Comparison of ENCODE assay signal across 9 cellular contexts in the genomic region with DNA sequence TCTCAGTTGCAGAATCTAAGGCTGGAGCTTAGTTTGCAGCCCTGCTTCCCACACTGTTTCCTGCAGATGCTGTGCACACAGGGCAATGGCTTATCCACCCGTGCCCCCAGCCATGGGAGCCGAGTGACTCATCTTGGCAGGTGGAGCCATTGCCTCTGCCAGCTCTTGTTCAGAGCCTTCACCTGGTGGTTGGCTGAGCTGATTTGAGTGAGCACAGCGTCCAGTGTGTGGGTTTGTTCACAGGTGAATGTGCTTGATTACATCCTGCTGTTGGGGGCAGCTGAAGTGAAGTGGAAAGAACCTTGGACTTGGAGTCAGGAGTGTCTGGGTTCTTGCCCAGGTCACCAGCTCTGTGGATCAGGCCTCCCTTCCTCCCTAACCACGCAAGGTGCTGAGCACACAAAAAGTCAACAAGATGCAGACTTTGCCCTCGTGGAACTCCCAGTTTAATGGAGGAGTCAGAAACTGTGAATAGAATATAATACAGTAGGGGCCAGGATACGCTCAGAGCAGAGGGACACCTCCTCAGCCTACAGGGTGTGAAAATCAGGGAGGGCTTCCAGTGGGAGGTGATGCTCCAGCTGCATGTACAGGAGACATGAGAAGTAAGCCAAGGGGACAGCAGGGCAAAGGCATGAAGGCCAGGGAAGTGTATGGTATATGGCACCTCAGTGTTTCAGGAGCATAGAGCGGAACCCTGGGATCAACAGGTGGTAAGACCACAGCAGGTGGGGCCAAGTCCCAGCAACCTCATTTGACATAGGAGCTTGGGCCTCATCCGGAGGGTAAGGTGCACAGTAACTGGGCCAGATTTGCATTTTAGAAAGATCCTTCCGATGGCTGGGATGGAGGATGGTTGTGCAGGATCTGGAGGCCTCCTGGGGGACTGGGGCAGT. TPM values are rescaled to one million over a fixed set of nuclear protein-coding genes. Genes with fewer than 3 reads are reported as not detected.
A peak's percentile ranks its signal among the peaks of the same experiment; 100 is the strongest.
DNase-seq lines count a peak whose midpoint lies in the region; ATAC-seq and TF ChIP-seq lines count a peak whose summit lies in the region.
"Had no signal": no experiment of that assay in that cellular context is flagged by ENCODE, and none has a peak within 500 bp of the region (broad histone marks: within the 10 kb centered on the region; RNA-seq: fewer than 3 reads in every experiment).

No MANE protein-coding gene starts in this region.

- ATAC-seq in lower lobe of right lung (peak; percentile 59 to 79), GM19328 (IDR thresholded peaks at IDR 0.05; ENCODE audit: unreplicated experiment) (no peak)
- ATAC-seq in CD8-positive, alpha-beta T cell, result no peak

- CTCF ChIA-PET in CD8-positive, alpha-beta T cell (lab: Charles Lee), result interaction anchor here (1.0 kb wide), 1 partner anchor 38 kb away, joined by 3 read pairs; no protein-coding TSS in a partner anchor

- intact Hi-C loops in colonic mucosa (cut with DNase I) (no loop called here), lower lobe of right lung (cut with DNase I) (no loop called here), uterus (cut with DNase I; ENCODE audit: low total_unique reads) (no loop called here)
- intact Hi-C loops in CD8-positive, alpha-beta T cell (cut with DNase I, micrococcal nuclease), result no loop called here

- H3K4me3 ChIP-seq in colonic mucosa (no peak overlapping the region), lower lobe of right lung (no peak overlapping the region), uterus (no peak overlapping the region)
- H3K4me3 ChIP-seq in CD8-positive, alpha-beta T cell (ENCODE audit: low read depth, low read length), result no peak overlapping the region

- TF ChIP-seq POLR2A in uterus (IDR thresholded peaks at IDR 0.05), result no peak

- peaks cover 5% of the 10 kb centered on the region for H3K27me3 Mint-ChIP-seq in CD8-positive, alpha-beta T cell (ENCODE audit: low read depth)

- no peaks in the 10 kb centered on the region for H3K9me3 Mint-ChIP-seq in CD8-positive, alpha-beta T cell
- H3K9me3 Mint-ChIP-seq: activated T-helper 2 cell treated with anti-CD3 and anti-CD28 coated beads, Interferon-gamma antibody, Interleukin-2, Interleukin-4, amounts not matched to agents 10 μg/mL and 5 μg/mL and 100 μg/mL, durations not matched to agents 14 hours and 24 hours and 36 hours had no signal

- H3K4me1 ChIP-seq in colonic mucosa (peaks cover 18% of the 10 kb centered on the region), lower lobe of right lung (peaks cover 83% of the 10 kb centered on the region), uterus (peaks cover 25 to 28% of the 10 kb centered on the region in 2 donors)
- H3K4me1 ChIP-seq in CD8-positive, alpha-beta T cell (ENCODE audit: insufficient read depth, low read length), result no peaks in the 10 kb centered on the region

- H3K9me3 ChIP-seq in colonic mucosa (no peaks in the 10 kb centered on the region), lower lobe of right lung (no peaks in the 10 kb centered on the region), uterus (no peaks in the 10 kb centered on the region)
- no peaks in the 10 kb centered on the region for H3K9me3 ChIP-seq in CD8-positive, alpha-beta T cell (ENCODE audit: low read length)

- H3K4me3 Mint-ChIP-seq in CD8-positive, alpha-beta T cell, result no peak overlapping the region

- H3K36me3 ChIP-seq in colonic mucosa, result no peaks in the 10 kb centered on the region
- peaks cover 59% of the 10 kb centered on the region for H3K36me3 ChIP-seq in lower lobe of right lung
- no peaks in the 10 kb centered on the region for H3K36me3 ChIP-seq in uterus
- H3K36me3 ChIP-seq in CD8-positive, alpha-beta T cell (ENCODE audit: insufficient read depth, low read length), result no peaks in the 10 kb centered on the region

- DNase-seq in DMS79 treated with DMSO at 0.1 percent for 48 hours (lab: John Stamatoyannopoulos, UW) (peak; percentile 25), DMS79 (lab: John Stamatoyannopoulos, UW) (no peak), colonic mucosa (peak; percentile 82), lower lobe of right lung (peak; percentile 62), uterus (peak; percentile 64 to 68), NCI-H748 treated with DMSO at 0.1 percent for 48 hours (lab: John Stamatoyannopoulos, UW) (no peak)
- DNase-seq in CD8-positive, alpha-beta T cell, result no peak

- TF ChIP-seq CTCF in colonic mucosa (IDR thresholded peaks at IDR 0.05) (no peak), lower lobe of right lung (IDR thresholded peaks at IDR 0.05) (no peak), uterus (IDR thresholded peaks at IDR 0.05) (no peak)
- no peak for TF ChIP-seq CTCF in CD8-positive, alpha-beta T cell (IDR thresholded peaks at IDR 0.05)

- H3K27ac ChIP-seq in colonic mucosa (peak overlapping the region; percentile 83), lower lobe of right lung (peak overlapping the region; percentile 31), uterus (peak overlapping the region; percentile 39 to 86)
- no peak overlapping the region for H3K27ac ChIP-seq in CD8-positive, alpha-beta T cell (ENCODE audit: low read depth, low read length)

- H3K27me3 ChIP-seq in colonic mucosa, result no peaks in the 10 kb centered on the region
- no peaks in the 10 kb centered on the region for H3K27me3 ChIP-seq in lower lobe of right lung (ENCODE audit: low read depth)
- H3K27me3 ChIP-seq in uterus, result no peaks in the 10 kb centered on the region
- no peaks in the 10 kb centered on the region for H3K27me3 ChIP-seq in CD8-positive, alpha-beta T cell (ENCODE audit: insufficient read depth, low read length)

- POLR2A ChIA-PET in CD8-positive, alpha-beta T cell (lab: Charles Lee), result no interaction called here

- no peaks in the 10 kb centered on the region for H3K4me1 Mint-ChIP-seq in CD8-positive, alpha-beta T cell (ENCODE audit: low read depth)

- H3K36me3 Mint-ChIP-seq in CD8-positive, alpha-beta T cell, result no peaks in the 10 kb centered on the region

- H3K9ac ChIP-seq in colonic mucosa (ENCODE audit: low read depth in 2 of 2, low read length in 2 of 2), result peak overlapping the region; percentile 38 to 80

- no peak overlapping the region for H3K27ac Mint-ChIP-seq in CD8-positive, alpha-beta T cell
- H3K27ac Mint-ChIP-seq: activated T-helper 2 cell treated with anti-CD3 and anti-CD28 coated beads, Interferon-gamma antibody, Interleukin-2, Interleukin-4, amounts not matched to agents 10 μg/mL and 5 μg/mL and 100 μg/mL, durations not matched to agents 14 hours and 24 hours and 36 hours had no signal

RNA-seq across cellular contexts. Expression of gene JDP2, which starts 22.8 kb away (rescaled TPM):
- total RNA-seq in colonic mucosa, result 10 to 100 TPM; 19.4 to 37.1 TPM
- 59.2 TPM for total RNA-seq in lower lobe of right lung
- total RNA-seq in uterus, result 10 to 100 TPM; 32.9 to 86.8 (median 50.1) TPM
- total RNA-seq in CD8-positive, alpha-beta T cell, result not detected

Comparison
In these comparisons a context has a peak if more than half of its experiments do, and no peak if none do; other contexts are left out.
1. DNase-seq: peak in DMS79 treated with DMSO at 0.1 percent for 48 hours (single experiment), colonic mucosa (single experiment), lower lobe of right lung (single experiment) and uterus (2 of 2); none in DMS79 (single experiment), CD8-positive, alpha-beta T cell (0 of 7) and NCI-H748 treated with DMSO at 0.1 percent for 48 hours (single experiment).
2. ATAC-seq: peak in lower lobe of right lung (2 of 2); none in CD8-positive, alpha-beta T cell (single experiment) and GM19328 (single experiment).
3. RNA of gene JDP2, which starts 22.8 kb away (total RNA-seq): 32.9 to 86.8 TPM in uterus, 59.2 TPM in lower lobe of right lung (single experiment) and 19.4 to 37.1 TPM in colonic mucosa; not detected in CD8-positive, alpha-beta T cell; every median in the first group is over 10 times any median in the second.